Comparison of ENCODE assay signal across 16 cellular contexts in the genomic region with DNA sequence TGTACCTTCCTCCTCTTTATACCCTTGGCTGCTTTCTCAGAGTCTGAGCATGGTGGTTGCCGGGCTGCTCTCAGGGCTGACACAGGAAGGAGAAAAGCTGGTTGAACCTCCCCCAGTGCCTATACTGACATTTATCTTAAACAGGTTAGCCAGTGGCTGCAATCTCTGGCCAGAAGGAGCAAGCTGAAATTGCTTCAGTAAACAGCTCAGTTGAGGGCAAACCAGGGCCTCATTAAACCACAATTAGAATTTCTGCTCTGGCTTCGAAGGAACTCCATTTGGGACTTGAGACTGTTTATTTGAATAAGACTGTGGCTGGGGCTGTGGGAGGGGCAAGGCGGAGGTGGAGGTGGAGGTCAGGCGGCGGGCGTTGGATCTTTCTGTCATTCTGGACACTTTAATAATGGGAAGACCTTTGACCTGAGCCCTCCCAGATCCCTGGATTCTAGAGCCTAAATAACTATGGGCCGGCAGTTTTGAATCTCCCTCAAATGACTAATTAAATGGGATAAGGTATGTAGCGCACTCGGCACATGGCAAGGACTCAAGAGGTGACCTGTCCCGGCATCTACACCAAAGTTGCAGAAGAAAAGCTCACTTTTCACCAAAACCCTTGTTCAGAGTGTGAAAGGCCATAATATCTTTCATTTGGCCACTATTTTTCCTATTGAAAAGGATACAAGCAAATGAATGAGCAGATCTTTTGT.
DNase-seq lines count a peak whose midpoint lies in the region; ATAC-seq and TF ChIP-seq lines count a peak whose summit lies in the region.
"Had no signal": no experiment of that assay in that cellular context is flagged by ENCODE, and none has a peak within 500 bp of the region (broad histone marks: within the 10 kb centered on the region; RNA-seq: fewer than 3 reads in every experiment).

No MANE protein-coding gene starts in this region.

- H3K36me3 ChIP-seq in trophoblast cell (ENCODE audit: control insufficient read depth in 1 of 2, insufficient read depth in 2 of 2, low read length in 2 of 2) (no peaks in the 10 kb centered on the region), ovary (no peaks in the 10 kb centered on the region)
- H3K36me3 ChIP-seq: BE2C had no signal

- H3K4me1 ChIP-seq in trophoblast cell (ENCODE audit: control insufficient read depth in 1 of 2, insufficient read depth in 2 of 2, low read length in 2 of 2), result peaks cover 13 to 18% of the 10 kb centered on the region in 2 experiments
- peaks cover 12% of the 10 kb centered on the region for H3K4me1 ChIP-seq in ovary (ENCODE audit: insufficient read depth)
- H3K4me1 ChIP-seq: A549, BE2C had no signal

- H3K4me2 ChIP-seq in trophoblast cell (ENCODE audit: low read length), result peak overlapping the region; percentile 33
- H3K4me2 ChIP-seq: A549, GM23338 had no signal

- no peak for TF ChIP-seq POLR2A in ovary (IDR thresholded peaks at IDR 0.05)

- TF ChIP-seq CTCF in nephron (IDR thresholded peaks at IDR 0.05; ENCODE audit: unreplicated experiment in 3 of 3) (no peak), ovary (IDR thresholded peaks at IDR 0.05) (no peak)

- H3K9me3 ChIP-seq in trophoblast cell (ENCODE audit: insufficient read depth, low read depth, low read length) (no peaks in the 10 kb centered on the region), ovary (no peaks in the 10 kb centered on the region)
- H3K9me3 ChIP-seq: A549, BE2C, Caco-2 had no signal

- no peak overlapping the region for H3K4me3 Mint-ChIP-seq in nephron
- H3K4me3 Mint-ChIP-seq: CD8-positive, alpha-beta T cell; GM23338; H9 had no signal

- H2BK12ac ChIP-seq in trophoblast cell (ENCODE audit: low read length), result no peak overlapping the region

- ATAC-seq in GM19467 (IDR thresholded peaks at IDR 0.05; ENCODE audit: unreplicated experiment), result no peak
- ATAC-seq: A549; CD8-positive, alpha-beta T cell; GM12878; GM23338 had no signal

- no peaks in the 10 kb centered on the region for H3K36me3 Mint-ChIP-seq in nephron (ENCODE audit: low read depth)
- H3K36me3 Mint-ChIP-seq: CD8-positive, alpha-beta T cell had no signal

- no peak overlapping the region for H3K4ac ChIP-seq in trophoblast cell (ENCODE audit: low read depth, low read length)

- no peak overlapping the region for H3K14ac ChIP-seq in trophoblast cell (ENCODE audit: low read length)

- H3K23ac ChIP-seq in trophoblast cell (ENCODE audit: low read length), result no peak overlapping the region

- no peak overlapping the region for H3K18ac ChIP-seq in trophoblast cell (ENCODE audit: low read length)

- no peak overlapping the region for H2BK5ac ChIP-seq in trophoblast cell (ENCODE audit: low read depth, low read length, poor library complexity)

- H3K4me1 Mint-ChIP-seq in nephron, result peaks cover 58% of the 10 kb centered on the region

- no CpG with 5 or more reads among the region's 10 CpGs for WGBS in trophoblast cell (ENCODE audit: extremely low coverage, insufficient coverage, insufficient read length)
- whole genome bisulfite sequencing in ovary, 3 donors, result 85 to 93% (median 87%) methylated on average over 10 of the region's 10 CpGs

- H4K8ac ChIP-seq in trophoblast cell (ENCODE audit: low read depth, low read length), result peak overlapping the region; percentile 15

- no peak overlapping the region for H2BK120ac ChIP-seq in trophoblast cell (ENCODE audit: insufficient read depth, low read length, poor library complexity)

- H3K79me2 ChIP-seq in trophoblast cell (ENCODE audit: control insufficient read depth, insufficient read depth, low read length, poor library complexity), result no peaks in the 10 kb centered on the region

- peak overlapping the region; percentile 60 for H3K27ac ChIP-seq in trophoblast cell (ENCODE audit: low read depth, low read length)
- H3K27ac ChIP-seq in ovary, result no peak overlapping the region
- H3K27ac ChIP-seq: A549, C4-2B had no signal

- TF ChIP-seq EP300 in ovary (IDR thresholded peaks at IDR 0.05), result no peak

- intact Hi-C loops in ovary (cut with DNase I), result loop anchor here in 1 of 4 donors (10.0 kb wide), 1 partner anchor 175 kb away; no protein-coding TSS in a partner anchor

- H3K27me3 ChIP-seq in trophoblast cell (ENCODE audit: insufficient read depth, low read length) (no peaks in the 10 kb centered on the region), ovary (no peaks in the 10 kb centered on the region)
- H3K27me3 ChIP-seq: BE2C had no signal

- H3K27ac Mint-ChIP-seq in nephron, result peak overlapping the region; percentile 33 to 96 (median 87)
- H3K27ac Mint-ChIP-seq: CD8-positive, alpha-beta T cell; GM23338; H9 had no signal

- no peak overlapping the region for H2AK5ac ChIP-seq in trophoblast cell (ENCODE audit: low read length)

- peaks cover 11% of the 10 kb centered on the region for H3K79me1 ChIP-seq in trophoblast cell (ENCODE audit: low read length)

- H3K4me3 ChIP-seq in trophoblast cell (ENCODE audit: low read depth, low read length), result no peak overlapping the region
- no peak overlapping the region for H3K4me3 ChIP-seq in ovary
- H3K4me3 ChIP-seq: A549, GM12878, GM23338 had no signal

- H3K9me3 Mint-ChIP-seq in nephron, result no peaks in the 10 kb centered on the region
- H3K9me3 Mint-ChIP-seq: CD8-positive, alpha-beta T cell; GM23338; H9 had no signal

- no peak overlapping the region for H2AFZ ChIP-seq in trophoblast cell (ENCODE audit: insufficient read depth, low read length, poor library complexity)
- H2AFZ ChIP-seq: GM23338 had no signal

- no peak overlapping the region for H4K12ac ChIP-seq in trophoblast cell (ENCODE audit: low read depth, low read length)

- peaks cover 36% of the 10 kb centered on the region for H3K27me3 Mint-ChIP-seq in nephron (ENCODE audit: low read depth)

- H4K91ac ChIP-seq in trophoblast cell (ENCODE audit: low read depth, low read length), result peak overlapping the region; percentile 88

- DNase-seq in islet precursor cell (peak; percentile 84), trophoblast cell (no peak), ovary (no peak)
- DNase-seq in activated naive CD4-positive, alpha-beta T cell (lab: John Stamatoyannopoulos, UW), result no peak
- no peak for DNase-seq in activated naive CD4-positive, alpha-beta T cell treated with Interleukin-2 at 50 U/mL for 16 hours
- DNase-seq: BE2C; Caco-2; CD8-positive, alpha-beta T cell; DMS53; H9 had no signal

- no peak overlapping the region for H3K9ac ChIP-seq in trophoblast cell (ENCODE audit: low read length)
